ENCODE assay signal across 17 cellular contexts in genomic region chr12:32478858-32479257, GRCh38.
A peak's percentile ranks its signal among the peaks of the same experiment; 100 is the strongest.
DNase-seq lines count a peak whose midpoint lies in the region; ATAC-seq, FAIRE-seq and TF ChIP-seq lines count a peak whose summit lies in the region.
"Had no signal": no experiment of that assay in that cellular context is flagged by ENCODE, and none has a peak within 500 bp of the region (broad histone marks: within the 10 kb centered on the region; RNA-seq: fewer than 3 reads in every experiment).

No MANE protein-coding gene starts in this region.

- peaks cover 0 to 3% of the 10 kb centered on the region in 2 donors for H3K36me3 ChIP-seq in small intestine (ENCODE audit: control insufficient read depth in 2 of 2, insufficient read depth in 2 of 2, low read length in 2 of 2)
- no peaks in the 10 kb centered on the region for H3K36me3 ChIP-seq in WERI-Rb-1

- no peaks in the 10 kb centered on the region for H3K27me3 ChIP-seq in small intestine (ENCODE audit: control insufficient read depth in 2 of 2, insufficient read depth in 2 of 2, low read length in 2 of 2)
- H3K27me3 ChIP-seq in WERI-Rb-1 (ENCODE audit: insufficient read depth, low read depth, severe bottlenecking): no peaks in the 10 kb centered on the region

- H3K9me3 ChIP-seq in small intestine (ENCODE audit: control insufficient read depth, low read depth) (no peaks in the 10 kb centered on the region), WERI-Rb-1 (ENCODE audit: severe bottlenecking) (no peaks in the 10 kb centered on the region)

- H3K4me3 ChIP-seq in small intestine (ENCODE audit: low read depth in 1 of 2, low read length in 2 of 2): no peak overlapping the region
- no peak overlapping the region for H3K4me3 ChIP-seq in WERI-Rb-1 (ENCODE audit: low read depth, low read length)

- FAIRE-seq in GM19239 (lab: Jason Lieb, UNC) (peak; percentile 55), small intestine (lab: Jason Lieb, UNC) (peak; percentile 90)
- FAIRE-seq: HTR-8/SVneo had no signal

- H3K27ac ChIP-seq in small intestine (ENCODE audit: low read depth in 1 of 2, low read length in 1 of 2) (peak overlapping the region in 1 of 2 donors; percentile 28), WERI-Rb-1 (no peak overlapping the region)
- H3K27ac ChIP-seq: C4-2B had no signal

- 13 to 63% (median 34%) methylated on average over 3 of the region's 3 CpGs for WGBS in small intestine, 3 donors

- H3K4me1 ChIP-seq in small intestine (ENCODE audit: control insufficient read depth in 2 of 2, insufficient read depth in 1 of 2, low read depth in 1 of 2, low read length in 1 of 2): no peaks in the 10 kb centered on the region

- DNase-seq in GM19239 (ENCODE audit: insufficient read length, low spot score): no peak
- DNase-seq in glomerular visceral epithelial cell (ENCODE audit: extremely low spot score): peak; percentile 16
- DNase-seq in small intestine: peak; percentile 74
- DNase-seq in WERI-Rb-1: no peak
- DNase-seq in NCI-H1436 (lab: John Stamatoyannopoulos, UW): no peak
- DNase-seq in OCI-M1 (lab: John Stamatoyannopoulos, UW): no peak
- DNase-seq: activated CD4-positive, CD25-positive, alpha-beta regulatory T cell; anterior cingulate cortex; DND-41; immature natural killer cell; NCI-H187 treated with DMSO at 0.1 percent for 48 hours; NCI-H524 treated with DMSO at 0.1 percent for 48 hours; stimulated activated CD4-positive, alpha-beta T cell treated with anti-CD3 and anti-CD28 coated beads, Interleukin-4, amount 100 ng/mL, for 1 hour; stimulated activated CD8-positive, alpha-beta memory T cell treated with anti-CD3 and anti-CD28 coated beads, Interleukin-4, amount 100 ng/mL, for 48 hours had no signal

- peak; percentile 60 for ATAC-seq in HG03354 (IDR thresholded peaks at IDR 0.05; ENCODE audit: poor library complexity, severe bottlenecking, unreplicated experiment)

- no peak for TF ChIP-seq CTCF in WERI-Rb-1 (IDR thresholded peaks at IDR 0.05; ENCODE audit: low read depth, low read length)

Comparison
In these comparisons a context has a peak if more than half of its experiments do, and no peak if none do; other contexts are left out.
1. DNase-seq: peak in glomerular visceral epithelial cell (single experiment) and small intestine (single experiment); none in GM19239 (single experiment), WERI-Rb-1 (single experiment), NCI-H1436 (single experiment) and OCI-M1 (single experiment).